In genomic region chr1:34013958-34014737, GRCh38 we compare ENCODE assay signal across 1 cellular context.
TF ChIP-seq lines count a peak whose summit lies in the region.

No MANE protein-coding gene starts in this region.

TF ChIP-seq in SK-N-SH treated with all-trans-retinoic acid at 6 μM for 48 hours, 23 proteins besides CTCF, POLR2A, EP300 and RAD21 (continued from another document):
- TF ChIP-seq, protein P1, sequence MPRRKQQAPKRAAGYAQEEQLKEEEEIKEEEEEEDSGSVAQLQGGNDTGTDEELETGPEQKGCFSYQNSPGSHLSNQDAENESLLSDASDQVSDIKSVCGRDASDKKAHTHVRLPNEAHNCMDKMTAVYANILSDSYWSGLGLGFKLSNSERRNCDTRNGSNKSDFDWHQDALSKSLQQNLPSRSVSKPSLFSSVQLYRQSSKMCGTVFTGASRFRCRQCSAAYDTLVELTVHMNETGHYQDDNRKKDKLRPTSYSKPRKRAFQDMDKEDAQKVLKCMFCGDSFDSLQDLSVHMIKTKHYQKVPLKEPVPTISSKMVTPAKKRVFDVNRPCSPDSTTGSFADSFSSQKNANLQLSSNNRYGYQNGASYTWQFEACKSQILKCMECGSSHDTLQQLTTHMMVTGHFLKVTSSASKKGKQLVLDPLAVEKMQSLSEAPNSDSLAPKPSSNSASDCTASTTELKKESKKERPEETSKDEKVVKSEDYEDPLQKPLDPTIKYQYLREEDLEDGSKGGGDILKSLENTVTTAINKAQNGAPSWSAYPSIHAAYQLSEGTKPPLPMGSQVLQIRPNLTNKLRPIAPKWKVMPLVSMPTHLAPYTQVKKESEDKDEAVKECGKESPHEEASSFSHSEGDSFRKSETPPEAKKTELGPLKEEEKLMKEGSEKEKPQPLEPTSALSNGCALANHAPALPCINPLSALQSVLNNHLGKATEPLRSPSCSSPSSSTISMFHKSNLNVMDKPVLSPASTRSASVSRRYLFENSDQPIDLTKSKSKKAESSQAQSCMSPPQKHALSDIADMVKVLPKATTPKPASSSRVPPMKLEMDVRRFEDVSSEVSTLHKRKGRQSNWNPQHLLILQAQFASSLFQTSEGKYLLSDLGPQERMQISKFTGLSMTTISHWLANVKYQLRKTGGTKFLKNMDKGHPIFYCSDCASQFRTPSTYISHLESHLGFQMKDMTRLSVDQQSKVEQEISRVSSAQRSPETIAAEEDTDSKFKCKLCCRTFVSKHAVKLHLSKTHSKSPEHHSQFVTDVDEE (CRISPR knock-in tag; IDR thresholded peaks at IDR 0.05), result no peak
- no peak for TF ChIP-seq ZNF8 (CRISPR knock-in tag; IDR thresholded peaks at IDR 0.05)
- no peak for TF ChIP-seq TOX (CRISPR knock-in tag; IDR thresholded peaks at IDR 0.05; ENCODE audit: borderline replicate concordance)
- no peak for TF ChIP-seq ZFP3 (CRISPR knock-in tag; IDR thresholded peaks at IDR 0.05)
- no peak for TF ChIP-seq TCF4 (CRISPR knock-in tag; IDR thresholded peaks at IDR 0.05; ENCODE audit: borderline replicate concordance)
- TF ChIP-seq CSRNP3 (CRISPR knock-in tag; IDR thresholded peaks at IDR 0.05), result no peak
- no peak for TF ChIP-seq ZNF70 (CRISPR knock-in tag; IDR thresholded peaks at IDR 0.05)
- TF ChIP-seq RARB (CRISPR knock-in tag; IDR thresholded peaks at IDR 0.05), result no peak
